8 cellular contexts compared by ENCODE assay signal in the genomic region with DNA sequence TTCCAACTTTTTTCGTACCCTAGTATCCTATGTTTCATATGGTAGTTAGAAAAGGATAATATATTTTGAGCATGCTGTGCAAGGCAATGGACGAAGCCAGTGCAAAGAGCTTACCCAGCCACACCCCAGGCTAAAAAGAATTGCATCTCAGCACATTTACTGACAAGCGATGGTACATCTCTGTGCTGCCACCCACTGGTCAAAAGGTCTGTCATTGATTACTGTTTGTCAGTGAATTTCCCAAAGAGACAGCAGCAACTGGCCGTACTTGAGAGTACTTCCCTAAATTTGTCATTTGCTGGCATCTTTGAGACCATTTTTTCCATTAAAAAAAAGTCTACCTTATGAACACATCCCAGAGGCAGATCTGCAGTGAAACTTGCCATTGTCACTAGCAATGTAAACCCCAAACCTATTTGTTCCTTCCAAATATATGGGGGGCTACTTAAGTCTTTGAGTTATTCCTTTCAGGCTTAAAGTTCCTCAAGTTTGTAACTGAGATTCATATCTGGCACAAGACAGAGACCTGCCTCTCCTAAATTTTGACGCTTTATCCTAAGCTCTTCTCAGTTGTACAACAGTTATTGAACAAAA.
DNase-seq lines count a peak whose midpoint lies in the region; ATAC-seq and TF ChIP-seq lines count a peak whose summit lies in the region.
"Had no signal": no experiment of that assay in that cellular context is flagged by ENCODE, and none has a peak within 500 bp of the region (broad histone marks: within the 10 kb centered on the region; RNA-seq: fewer than 3 reads in every experiment).

No MANE protein-coding gene starts in this region.

- peaks cover 0 to 5% of the 10 kb centered on the region in 2 donors for H3K9me3 Mint-ChIP-seq in activated naive CD4-positive, alpha-beta T cell treated with anti-CD3 and anti-CD28 coated beads, Interleukin-2, amount 50 U/mL, for 72 hours

- H3K27ac Mint-ChIP-seq in activated naive CD4-positive, alpha-beta T cell treated with anti-CD3 and anti-CD28 coated beads, Interleukin-2, amount 50 U/mL, for 72 hours: no peak overlapping the region
- H3K27ac Mint-ChIP-seq: stimulated activated naive CD8-positive, alpha-beta T cell treated with anti-CD3 and anti-CD28 coated beads, Interleukin-15, Interleukin-2, amounts not matched to agents 100 ng/mL and 50 ng/mL, for 24 hours had no signal

- no peaks in the 10 kb centered on the region for H3K36me3 Mint-ChIP-seq in activated naive CD4-positive, alpha-beta T cell treated with anti-CD3 and anti-CD28 coated beads, Interleukin-2, amount 50 U/mL, for 72 hours

- ATAC-seq in GM18858 (IDR thresholded peaks at IDR 0.05; ENCODE audit: unreplicated experiment) (peak; percentile 73), GM21737 (IDR thresholded peaks at IDR 0.05; ENCODE audit: unreplicated experiment) (no peak)
- ATAC-seq in activated naive CD4-positive, alpha-beta T cell treated with anti-CD3 and anti-CD28 coated beads, Interleukin-2, amount 50 U/mL, for 72 hours: no peak

- DNase-seq in SHP77 treated with DMSO at 0.1 percent for 48 hours (lab: John Stamatoyannopoulos, UW) (peak; percentile 45), foreskin melanocyte (peak; percentile 1), retina (peak; percentile 65)
- DNase-seq in activated naive CD4-positive, alpha-beta T cell treated with anti-CD3 and anti-CD28 coated beads, Interleukin-2, amount 50 U/mL, for 72 hours (ENCODE audit: low spot score in 2 of 2): no peak

- TF ChIP-seq CTCF in LNCAP (IDR thresholded peaks at IDR 0.05): peak; percentile 67

Comparison
In these comparisons a context has a peak if more than half of its experiments do, and no peak if none do; other contexts are left out.
1. DNase-seq: peak in SHP77 treated with DMSO at 0.1 percent for 48 hours (single experiment), foreskin melanocyte (single experiment) and retina (single experiment); none in activated naive CD4-positive, alpha-beta T cell treated with anti-CD3 and anti-CD28 coated beads, Interleukin-2, amount 50 U/mL, for 72 hours (0 of 2).